Comparison of ENCODE assay signal across 8 cellular contexts in the genomic region with DNA sequence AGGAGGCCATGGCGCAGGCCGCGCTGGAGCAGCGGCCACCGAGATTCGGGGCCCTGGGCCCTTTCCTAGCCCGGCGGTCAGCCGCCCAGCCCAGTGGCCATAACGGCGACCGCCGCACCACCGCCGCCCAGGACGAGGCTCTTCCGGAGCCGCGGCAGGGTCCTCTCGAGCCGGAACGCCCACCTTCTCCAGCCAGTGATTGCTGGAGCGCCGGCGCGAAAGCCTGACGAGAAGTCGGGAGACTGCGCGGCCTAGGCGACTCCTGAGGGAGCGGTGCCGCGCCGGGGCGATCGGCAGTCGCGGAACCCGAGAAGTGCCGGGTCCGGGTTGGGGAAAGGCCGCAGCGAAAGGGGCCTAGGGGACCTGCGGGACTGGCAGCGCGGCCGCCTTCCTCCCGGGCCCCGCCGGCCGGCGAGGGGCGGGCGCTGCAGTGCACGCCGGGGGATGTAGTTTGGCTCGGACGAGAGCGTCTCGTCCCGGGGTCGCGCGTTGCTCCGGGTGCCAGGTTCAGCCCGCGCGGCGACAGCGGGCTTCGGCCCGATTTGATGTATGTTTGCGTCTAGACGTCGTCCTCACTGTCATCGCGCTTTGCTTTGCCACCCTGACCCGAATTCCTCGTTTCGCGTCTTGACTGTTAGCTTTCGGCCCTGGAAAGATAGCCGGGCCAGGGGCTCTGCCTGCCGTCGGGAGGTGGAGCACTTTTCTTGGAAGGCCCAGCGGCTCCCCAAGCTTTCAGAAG. TPM values are rescaled to one million over a fixed set of nuclear protein-coding genes. Genes with fewer than 3 reads are reported as not detected.
A peak's percentile ranks its signal among the peaks of the same experiment; 100 is the strongest.
DNase-seq lines count a peak whose midpoint lies in the region; ATAC-seq and TF ChIP-seq lines count a peak whose summit lies in the region.

A gene with protein sequence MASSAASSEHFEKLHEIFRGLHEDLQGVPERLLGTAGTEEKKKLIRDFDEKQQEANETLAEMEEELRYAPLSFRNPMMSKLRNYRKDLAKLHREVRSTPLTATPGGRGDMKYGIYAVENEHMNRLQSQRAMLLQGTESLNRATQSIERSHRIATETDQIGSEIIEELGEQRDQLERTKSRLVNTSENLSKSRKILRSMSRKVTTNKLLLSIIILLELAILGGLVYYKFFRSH (minus strand): TSS at position 153 of the 739 bp plus-strand sequence. CDS start 143 bp downstream, at position 10.

- peaks cover 44% of the 10 kb centered on the region for H3K4me1 Mint-ChIP-seq in activated T-cell treated with anti-CD3 and anti-CD28 coated beads, Interleukin-2, amount 50 U/mL, for 4 hours (ENCODE audit: low read depth)

- H3K4me1 ChIP-seq in muscle layer of duodenum (ENCODE audit: control insufficient read depth in 1 of 2, insufficient read depth in 2 of 2, low read length in 2 of 2), result peaks cover 6 to 28% of the 10 kb centered on the region in 2 donors

- peak within 1 kb of the TSS; percentile 86 for H3K27ac ChIP-seq in muscle layer of duodenum (ENCODE audit: low read length)

- H3K9me3 ChIP-seq in muscle layer of duodenum (ENCODE audit: control insufficient read depth in 1 of 2, low read length in 2 of 2), result no peaks in the 10 kb centered on the region

- no peaks in the 10 kb centered on the region for H3K27me3 Mint-ChIP-seq in activated T-cell treated with anti-CD3 and anti-CD28 coated beads, Interleukin-2, amount 50 U/mL, for 4 hours (ENCODE audit: low read depth)

- peak; percentile 81 for DNase-seq in DMS79 (lab: John Stamatoyannopoulos, UW)
- DNase-seq in Jurkat, Clone E6-1 (ENCODE audit: low read depth, low spot score), result peak; percentile 46
- DNase-seq in activated T-cell treated with anti-CD3 and anti-CD28 coated beads, Interleukin-2, amount 50 U/mL, for 4 hours, result peak; percentile 68
- DNase-seq in stimulated activated CD8-positive, alpha-beta memory T cell treated with anti-CD3 and anti-CD28 coated beads, Interleukin-7, amount 100 ng/mL, for 48 hours (ENCODE audit: extremely low read depth in 1 of 2, low read depth in 1 of 2), result peak; percentile 57 to 64

- H3K27me3 ChIP-seq in muscle layer of duodenum (ENCODE audit: low read depth, low read length), result no peaks in the 10 kb centered on the region

- peaks cover 13% of the 10 kb centered on the region for H3K36me3 Mint-ChIP-seq in activated T-cell treated with anti-CD3 and anti-CD28 coated beads, Interleukin-2, amount 50 U/mL, for 4 hours (ENCODE audit: insufficient read depth)

- ATAC-seq in GM21717 (IDR thresholded peaks at IDR 0.05; ENCODE audit: unreplicated experiment) (peak; percentile 81), esophagus mucosa (peak; percentile 82)
- peak; percentile 97 for ATAC-seq in activated T-cell treated with anti-CD3 and anti-CD28 coated beads, Interleukin-2, amount 50 U/mL, for 4 hours

- H3K9me3 Mint-ChIP-seq in activated T-cell treated with anti-CD3 and anti-CD28 coated beads, Interleukin-2, amount 50 U/mL, for 4 hours, result no peaks in the 10 kb centered on the region

- H3K36me3 ChIP-seq in muscle layer of duodenum (ENCODE audit: control insufficient read depth in 1 of 2, insufficient read depth in 2 of 2, low read length in 2 of 2), result peaks cover 13 to 24% of the 10 kb centered on the region in 2 donors

- peak within 1 kb of the TSS; percentile 92 for H3K4me3 Mint-ChIP-seq in activated T-cell treated with anti-CD3 and anti-CD28 coated beads, Interleukin-2, amount 50 U/mL, for 4 hours

- H3K4me3 ChIP-seq in Jurkat, Clone E6-1 (ENCODE audit: low read length), result peak within 1 kb of the TSS; percentile 77
- peak within 1 kb of the TSS; percentile 83 to 99 for H3K4me3 ChIP-seq in muscle layer of duodenum (ENCODE audit: low read depth in 1 of 2, low read length in 2 of 2)

TF ChIP-seq in PFSK-1, 5 proteins besides CTCF, POLR2A, EP300 and RAD21:
- TF ChIP-seq POLR2AphosphoS5 (IDR thresholded peaks at IDR 0.05; ENCODE audit: low read depth, low read length), result peak; percentile 59; the same call in 1 of the 2 replicates
- TF ChIP-seq SIN3A (IDR thresholded peaks at IDR 0.05; ENCODE audit: borderline replicate concordance, insufficient read depth, low read length), result no peak
TF ChIP-seq in PFSK-1: peak in this region for 1.

RNA-seq across cellular contexts. Expression of the gene that starts here (rescaled TPM):
- 130 TPM for polyA plus RNA-seq in Jurkat, Clone E6-1 (2012; ENCODE audit: insufficient read depth, insufficient read length)
- polyA plus RNA-seq in PFSK-1 (2012; ENCODE audit: insufficient read length, low read depth), result 42.5 TPM
- 10 to 100 TPM; 79.2 to 86.8 (median 80.1) TPM for total RNA-seq in activated T-cell treated with anti-CD3 and anti-CD28 coated beads, Interleukin-2, amount 50 U/mL, for 4 hours
- total RNA-seq in esophagus mucosa, result 81.0 TPM

Comparison
In these comparisons a context has a peak if more than half of its experiments do, and no peak if none do; other contexts are left out.
1. Peak in every context shown above with its lines: DNase-seq, ATAC-seq, H3K4me3 ChIP-seq and H3K27ac ChIP-seq.